Comparison of ENCODE assay signal across 27 cellular contexts in genomic region chr21:45825209-45825602, GRCh38.
"Had no signal": no experiment of that assay in that cellular context is flagged by ENCODE, and none has a peak within 500 bp of the region (broad histone marks: within the 10 kb centered on the region; RNA-seq: fewer than 3 reads in every experiment).

No MANE protein-coding gene starts in this region.

- H3K36me3 ChIP-seq: brain microvascular endothelial cell, esophagus squamous epithelium, left ventricle myocardium inferior, neutrophil, pancreas, prostate gland, suprapubic skin had no signal

- H3K27ac ChIP-seq: brain microvascular endothelial cell, esophagus squamous epithelium, left ventricle myocardium inferior, neutrophil, pancreas, prostate gland, suprapubic skin, tibial nerve, VCaP had no signal

- H3K27me3 ChIP-seq: brain microvascular endothelial cell, neutrophil, pancreas, tibial nerve had no signal

- ATAC-seq: activated CD4-positive, CD25-positive, alpha-beta regulatory T cell treated with anti-CD3 and anti-CD28 coated beads, Interleukin-2, amount 50 U/mL, for 24 hours; pancreas; sciatic nerve; stimulated activated naive B cell treated with anti-CD40 and anti-IgM and Interleukin-4, amounts not matched to agents 10 μg/mL and 1 μg/mL and 100 μg/mL, for 72 hours had no signal

- H3K4me1 ChIP-seq: left ventricle myocardium inferior, pancreas, prostate gland had no signal

- DNase-seq: activated CD4-positive, alpha-beta memory T cell treated with anti-CD3 and anti-CD28 coated beads for 36 hours; activated CD4-positive, alpha-beta T cell treated with anti-CD3 and anti-CD28 coated beads for 48 hours; activated effector memory CD4-positive, alpha-beta T cell treated with anti-CD3 and anti-CD28 coated beads, Interleukin-2, amount 50 U/mL, for 16 hours; activated naive CD4-positive, alpha-beta T cell treated with anti-CD3 and anti-CD28 coated beads for 36 hours; activated naive CD8-positive, alpha-beta T cell treated with anti-CD3 and anti-CD28 coated beads, Interleukin-2, amount 10 ng/mL, durations not matched to agents 7 days and 5 days; activated T-cell treated with anti-CD3 and anti-CD28 coated beads for 4 hours; brain microvascular endothelial cell; cortex of kidney; endodermal cell; esophagus squamous epithelium; foreskin melanocyte; left ventricle myocardium inferior; retina; small intestine; stimulated activated CD4-positive, alpha-beta T cell treated with anti-CD3 and anti-CD28 coated beads, Interleukin-1b, Interleukin-23, amount 100 ng/mL, for 48 hours; stimulated activated CD4-positive, alpha-beta T cell treated with anti-CD3 and anti-CD28 coated beads, Interleukin-4, amount 100 ng/mL, for 4 hours; stimulated activated naive B cell treated with anti-CD40 and anti-IgM and Interleukin-4, amounts not matched to agents 10 μg/mL and 1 μg/mL and 100 μg/mL, for 72 hours; T-helper 9 cell had no signal

- H3K4me3 ChIP-seq: esophagus squamous epithelium, left ventricle myocardium inferior, lung, pancreas, prostate gland, suprapubic skin, tibial nerve had no signal

- H3K9me3 ChIP-seq: esophagus squamous epithelium, left ventricle myocardium inferior, neutrophil, pancreas, prostate gland, suprapubic skin, tibial nerve had no signal
